Comparison of ENCODE assay signal across 24 cellular contexts in the genomic region with DNA sequence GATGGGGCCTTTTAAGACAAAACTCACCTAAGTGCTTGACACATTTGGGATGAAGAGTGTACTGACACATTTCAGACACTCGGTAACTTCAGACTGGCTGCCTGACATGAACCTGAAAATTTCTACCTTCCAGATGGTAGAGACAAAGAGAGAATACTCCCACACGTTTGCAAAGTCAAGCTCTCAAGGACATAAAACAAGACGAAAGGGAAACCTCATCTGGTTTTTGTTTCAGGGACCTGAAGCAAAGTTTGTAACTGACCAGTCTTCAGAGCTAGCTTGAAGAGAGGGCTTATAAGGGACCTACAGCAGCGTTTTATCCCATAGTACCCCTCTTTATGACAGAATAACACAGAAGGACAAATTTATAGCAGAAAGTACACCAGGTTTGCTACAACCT. TPM values are rescaled to one million over a fixed set of nuclear protein-coding genes. Genes with fewer than 3 reads are reported as not detected.
DNase-seq lines count a peak whose midpoint lies in the region; FAIRE-seq and TF ChIP-seq lines count a peak whose summit lies in the region.
"Had no signal": no experiment of that assay in that cellular context is flagged by ENCODE, and none has a peak within 500 bp of the region (broad histone marks: within the 10 kb centered on the region; RNA-seq: fewer than 3 reads in every experiment).

No MANE protein-coding gene starts in this region.

- H3K14ac ChIP-seq in H9 (ENCODE audit: insufficient read depth, low read length) (no peak overlapping the region), H1 (ENCODE audit: insufficient read length) (no peak overlapping the region)

- WGBS in H9 (ENCODE audit: extremely low coverage, insufficient read length, low lambda C conversion rate): no CpG with 5 or more reads among the region's 4 CpGs
- WGBS in H1 (ENCODE audit: extremely low coverage in 1 of 2, insufficient coverage in 1 of 2, insufficient read length in 1 of 2, insufficient replicate concordance in 2 of 2, low coverage in 1 of 2, low lambda C conversion rate in 2 of 2, missing lambda C conversion rate in 1 of 2), 2 experiments: 73% methylated on average over 4 of the region's 4 CpGs; no CpG with 5 or more reads in 1 of the 2 experiments

- H3K4me3 ChIP-seq in GM12865 (ENCODE audit: low read depth, low read length) (no peak overlapping the region), HUES48 (ENCODE audit: low read depth, low read length) (no peak overlapping the region), H1 (ENCODE audit: extremely low read depth in 1 of 4, insufficient read depth in 2 of 4, low read depth in 3 of 4, low read length in 4 of 4) (no peak overlapping the region), WERI-Rb-1 (ENCODE audit: low read depth, low read length) (no peak overlapping the region)
- H3K4me3 ChIP-seq: PC-9, SJSA1 had no signal

- H3K9ac ChIP-seq in H9 (ENCODE audit: extremely low read depth, insufficient read length, low read length) (no peak overlapping the region), HUES48 (ENCODE audit: low read depth, low read length) (no peak overlapping the region), H1 (replicated peaks in 1 of 4; ENCODE audit: extremely low read depth in 1 of 4, low read depth in 3 of 4, low read length in 3 of 4) (no peak overlapping the region)

- H3K9me3 Mint-ChIP-seq in H9: peaks cover 27 to 38% of the 10 kb centered on the region in 2 experiments

- no peak overlapping the region for H3K4me2 ChIP-seq in H9 (ENCODE audit: insufficient read depth, insufficient read length, low read length)
- no peak overlapping the region for H3K4me2 ChIP-seq in H1 (ENCODE audit: insufficient read depth in 1 of 2, low read depth in 2 of 2, low read length in 2 of 2)
- H3K4me2 ChIP-seq: PC-9 had no signal

- H4K20me1 ChIP-seq in H9 (ENCODE audit: control insufficient read depth, insufficient read depth, insufficient read length) (no peaks in the 10 kb centered on the region), H1 (replicated peaks in 1 of 2; ENCODE audit: control insufficient read depth in 1 of 2, insufficient read depth in 2 of 2, low read length in 2 of 2) (no peaks in the 10 kb centered on the region)

- TF ChIP-seq CTCF in GM12865 (IDR thresholded peaks at IDR 0.05; ENCODE audit: insufficient read depth, low read depth, low read length, missing control alignments): no peak
- no peak for TF ChIP-seq CTCF in H9 (conservative IDR thresholded peaks at IDR 0.05)
- no peak for TF ChIP-seq CTCF in H1 (IDR thresholded peaks at IDR 0.05; ENCODE audit: control extremely low read depth in 1 of 3, insufficient read depth in 1 of 3, low read depth in 1 of 3, low read length in 3 of 3)
- TF ChIP-seq CTCF in WERI-Rb-1 (IDR thresholded peaks at IDR 0.05; ENCODE audit: low read depth, low read length): no peak

- H2AK5ac ChIP-seq in H9 (ENCODE audit: insufficient read length, low read length) (no peak overlapping the region), H1 (ENCODE audit: low read depth, low read length) (no peak overlapping the region)

- POLR2A ChIA-PET in H1 (lab: Charles Lee; ENCODE audit: partially characterized antibody): interaction anchor here (0.6 kb wide), 1 partner anchor 1318 kb away, joined by 3 read pairs; no protein-coding TSS in a partner anchor

- H3K56ac ChIP-seq in H9 (ENCODE audit: insufficient read length, low read depth, low read length) (no peak overlapping the region), H1 (replicated peaks; ENCODE audit: insufficient read length, low read depth, low read length) (no peak overlapping the region)

- H2BK120ac ChIP-seq in H9 (ENCODE audit: low read depth, low read length, poor library complexity, severe bottlenecking) (no peak overlapping the region), H1 (replicated peaks; ENCODE audit: low read depth, low read length) (no peak overlapping the region)

- peak overlapping the region in 2 of 3 experiments; percentile 9 to 21; a peak in 1 of 7 replicates for H3K27ac Mint-ChIP-seq in H9

- H3K27me3 ChIP-seq in H9 (ENCODE audit: insufficient read depth, low read length) (no peaks in the 10 kb centered on the region), HUES48 (ENCODE audit: control insufficient read depth, insufficient read depth, low read length) (no peaks in the 10 kb centered on the region), H1 (replicated peaks in 1 of 4; ENCODE audit: control insufficient read depth in 3 of 4, extremely low read depth in 1 of 4, insufficient read depth in 3 of 4, low read length in 3 of 4) (no peaks in the 10 kb centered on the region), WERI-Rb-1 (ENCODE audit: insufficient read depth, low read depth, severe bottlenecking) (peaks cover 2% of the 10 kb centered on the region)
- H3K27me3 ChIP-seq: BE2C, SJSA1 had no signal

- CTCF ChIA-PET in H1 (lab: Charles Lee; ENCODE audit: partially characterized antibody): interaction anchor here (0.7 to 2.0 kb wide), 2 partner anchors 11 to 28 kb away, joined by 3 to 6 read pairs; no protein-coding TSS in a partner anchor

- no peak for TF ChIP-seq RAD21 in H1 (IDR thresholded peaks at IDR 0.05 in 1 of 2, conservative IDR thresholded peaks at IDR 0.05 in 1 of 2; ENCODE audit: low read depth in 2 of 2, low read length in 2 of 2)

- H3K23ac ChIP-seq in H9 (ENCODE audit: insufficient read length, low read depth, low read length) (no peak overlapping the region), H1 (ENCODE audit: insufficient read length) (no peak overlapping the region)

- H3K36me3 ChIP-seq in HUES48 (ENCODE audit: control insufficient read depth, insufficient read depth, low read length) (no peaks in the 10 kb centered on the region), H1 (ENCODE audit: control insufficient read depth in 2 of 4, insufficient read depth in 4 of 4, low read length in 3 of 4) (peaks cover 0 to 6% (median 1%) of the 10 kb centered on the region in 4 experiments; a peak in 2 of 8 replicates), WERI-Rb-1 (no peaks in the 10 kb centered on the region)
- H3K36me3 ChIP-seq: BE2C, SJSA1 had no signal

- H3K4ac ChIP-seq in H9 (ENCODE audit: low read depth, low read length) (no peak overlapping the region), H1 (replicated peaks; ENCODE audit: insufficient read length, low read depth, low read length) (no peak overlapping the region)

- H3T11ph ChIP-seq in H9 (ENCODE audit: low read length): no peak overlapping the region

- no peak overlapping the region for H2AFZ ChIP-seq in H9 (ENCODE audit: low read length)
- peak overlapping the region; percentile 22; the same call in 1 of the 2 replicates for H2AFZ ChIP-seq in H1 (ENCODE audit: low read length)
- H2AFZ ChIP-seq: PC-9 had no signal

- TF ChIP-seq POLR2A in H1 (IDR thresholded peaks at IDR 0.05; ENCODE audit: control extremely low read depth in 1 of 2, low read depth in 2 of 2, low read length in 2 of 2): no peak

- H2BK20ac ChIP-seq in H9 (ENCODE audit: low read depth, low read length, poor library complexity, severe bottlenecking) (no peak overlapping the region), H1 (ENCODE audit: low read length) (no peak overlapping the region)

- no peak overlapping the region for H3K4me3 Mint-ChIP-seq in H9

- no peak for FAIRE-seq in H1 (lab: Jason Lieb, UNC)
- FAIRE-seq: GM18507 had no signal

- 0 out of 2 replicates have a peak, but pooled peaks cover 3% of the 10 kb centered on the region for H3K27me3 Mint-ChIP-seq in H9 (ENCODE audit: low read depth)

- no peaks in the 10 kb centered on the region for H3K79me1 ChIP-seq in H9 (ENCODE audit: insufficient read depth, low read depth, low read length, poor library complexity, severe bottlenecking)
- H3K79me1 ChIP-seq in H1 (ENCODE audit: low read depth, low read length): no peaks in the 10 kb centered on the region

- no peak overlapping the region for H3K27ac ChIP-seq in H9 (ENCODE audit: insufficient read length, low read depth, low read length)
- H3K27ac ChIP-seq in HUES48 (ENCODE audit: low read depth, low read length): peak overlapping the region; percentile 45
- H3K27ac ChIP-seq in H1 (ENCODE audit: low read depth, low read length): no peak overlapping the region; the same call in 1 of the 2 replicates
- H3K27ac ChIP-seq in WERI-Rb-1: no peak overlapping the region
- H3K27ac ChIP-seq: PC-9, SJSA1 had no signal

- H3K9me3 ChIP-seq in H9 (ENCODE audit: control insufficient read depth, low read depth, low read length) (peaks cover 7% of the 10 kb centered on the region), HUES48 (ENCODE audit: control insufficient read depth, insufficient read depth, low read length) (peaks cover 6% of the 10 kb centered on the region; the same call in 1 of the 2 replicates), H1 (ENCODE audit: insufficient read depth in 2 of 2, low read depth in 1 of 2, low read length in 1 of 2) (peaks cover 8% of the 10 kb centered on the region in 2 experiments), WERI-Rb-1 (ENCODE audit: severe bottlenecking) (no peaks in the 10 kb centered on the region)
- H3K9me3 ChIP-seq: BE2C, SJSA1 had no signal

- H4K8ac ChIP-seq in H9 (replicated peaks; ENCODE audit: insufficient read length, low read depth, low read length) (no peak overlapping the region), H1 (ENCODE audit: extremely low read depth, insufficient read depth, low read length) (no peak overlapping the region)

- H4K91ac ChIP-seq in H9 (ENCODE audit: insufficient read length, low read depth, low read length) (no peak overlapping the region), H1 (replicated peaks; ENCODE audit: insufficient read length, low read length) (no peak overlapping the region)

- H3K18ac ChIP-seq in H9 (ENCODE audit: insufficient read length, low read depth, low read length) (no peak overlapping the region), H1 (ENCODE audit: extremely low read depth, low read length) (no peak overlapping the region)

- peaks cover 16 to 27% (median 25%) of the 10 kb centered on the region in 3 experiments for H3K36me3 Mint-ChIP-seq in H9 (ENCODE audit: insufficient read depth in 1 of 3, low read depth in 3 of 3)

- H3K79me2 ChIP-seq in H9 (ENCODE audit: insufficient read depth, low read length) (no peaks in the 10 kb centered on the region), H1 (ENCODE audit: control insufficient read depth in 1 of 2, insufficient read depth in 2 of 2, low read length in 2 of 2) (no peaks in the 10 kb centered on the region)

- H3K23me2 ChIP-seq in H9 (ENCODE audit: insufficient read length, low read depth, low read length, poor library complexity, severe bottlenecking) (no peaks in the 10 kb centered on the region), H1 (ENCODE audit: low read depth, low read length) (peaks cover 2% of the 10 kb centered on the region; the same call in 1 of the 2 replicates)

- H4K5ac ChIP-seq in H9 (ENCODE audit: insufficient read length, low read depth, low read length) (no peak overlapping the region), H1 (ENCODE audit: insufficient read length, low read depth, low read length) (no peak overlapping the region)

- H2BK5ac ChIP-seq in H9 (ENCODE audit: insufficient read length, low read length): no peak overlapping the region
- H2BK5ac ChIP-seq in H1 (ENCODE audit: low read depth, low read length): no peak overlapping the region

- H3K4me1 Mint-ChIP-seq in H9: peaks cover 20 to 21% of the 10 kb centered on the region in 2 experiments

- H2BK15ac ChIP-seq in H9 (ENCODE audit: low read depth, low read length) (no peak overlapping the region), H1 (ENCODE audit: low read length) (no peak overlapping the region)

- no peaks in the 10 kb centered on the region; the same call in 1 of the 2 replicates for H3K4me1 ChIP-seq in H9 (ENCODE audit: insufficient read depth, low read length)
- H3K4me1 ChIP-seq in HUES48 (ENCODE audit: control insufficient read depth, insufficient read depth, low read length): peaks cover 12% of the 10 kb centered on the region; the same call in 1 of the 2 replicates
- peaks cover 0 to 5% (median 3%) of the 10 kb centered on the region in 4 experiments; a peak in 3 of 7 replicates for H3K4me1 ChIP-seq in H1 (replicated peaks in 1 of 4; ENCODE audit: control insufficient read depth in 3 of 4, insufficient read depth in 4 of 4, low read length in 3 of 4)
- H3K4me1 ChIP-seq: BE2C, SJSA1 had no signal

- DNase-seq in GM12865 (ENCODE audit: low read depth): peak; percentile 37
- DNase-seq in H9: no peak
- no peak for DNase-seq in H1 (ENCODE audit: low read depth in 1 of 2, low spot score in 2 of 2)
- DNase-seq in C1 segment of cervical spinal cord (lab: John Stamatoyannopoulos, UW): no peak
- DNase-seq in WERI-Rb-1: no peak
- DNase-seq in DMS153 (lab: John Stamatoyannopoulos, UW): no peak
- no peak for DNase-seq in inferior parietal cortex (ENCODE audit: extremely low spot score)
- DNase-seq: 8988T, ACHN, BE2C, Calu3, DND-41, KBM-7, MV-4-11, NCI-H1105, NCI-H1436 treated with DMSO at 0.1 percent for 48 hours, NCI-H187 treated with DMSO at 0.1 percent for 48 hours, NCI-H2107, NCI-H524, NCI-H748 treated with DMSO at 0.1 percent for 48 hours, PC-9 had no signal

- no peak for TF ChIP-seq EP300 in H1 (IDR thresholded peaks at IDR 0.05; ENCODE audit: borderline replicate concordance in 1 of 2, low read depth in 2 of 2, low read length in 2 of 2)

- H2BK12ac ChIP-seq in H9 (ENCODE audit: insufficient read length, low read depth, low read length) (no peak overlapping the region), H1 (ENCODE audit: low read depth, low read length) (no peak overlapping the region)

RNA-seq across cellular contexts. Expression of a gene that starts 41.9 kb away (rescaled TPM):
- total RNA-seq in H9 (2021): 22.9 and 23.8 TPM in 2 replicates
- total RNA-seq in H1 (2021; fragmentation: NEBNext Ultra II Directional; extraction: Animal tissue kit (Norgen Biotek cat#: 25700)): 15.4 and 15.8 TPM in 2 replicates
- 9.4 and 10.9 TPM in 2 replicates for polyA plus RNA-seq in H1 (2011; rRNA removed)
- polyA plus RNA-seq in H1 (2011; cell fraction: cytosol; rRNA removed): 10.1 TPM
- polyA plus RNA-seq in H1 (2011; cell fraction: nucleus; rRNA removed): 16.4 TPM
- polyA plus RNA-seq in H1 (2012, experiment 1 of 2): 9.2 to 14.0 TPM (median 12.0 TPM) in 4 replicates
- 2.0 TPM for polyA plus RNA-seq in H1 (2012, experiment 2 of 2)
- polyA plus RNA-seq in H1 (2013, experiment 1 of 2): 15.1 TPM
- 14.2 TPM for polyA plus RNA-seq in H1 (2013, experiment 2 of 2)
- 18.7 and 25.0 TPM in 2 replicates for polyA minus RNA-seq in H1 (2011; rRNA and poly(A)+ RNA removed)
- polyA minus RNA-seq in H1 (2011; cell fraction: cytosol; rRNA and poly(A)+ RNA removed): 10.0 TPM
- 24.6 TPM for polyA minus RNA-seq in H1 (2011; cell fraction: nucleus; rRNA and poly(A)+ RNA removed)
